Comparison of ENCODE assay signal across 2 cellular contexts in genomic region chr10:111126073-111126472, GRCh38.
A peak's percentile ranks its signal among the peaks of the same experiment; 100 is the strongest.
TF ChIP-seq lines count a peak whose summit lies in the region.

No MANE protein-coding gene starts in this region.

TF ChIP-seq in IMR-90, 13 proteins besides CTCF, POLR2A, EP300 and RAD21:
- TF ChIP-seq CEBPB (IDR thresholded peaks at IDR 0.05; ENCODE audit: low read depth, low read length), result peak; percentile 61; the same call in 1 of the 2 replicates
- TF ChIP-seq, protein P1, sequence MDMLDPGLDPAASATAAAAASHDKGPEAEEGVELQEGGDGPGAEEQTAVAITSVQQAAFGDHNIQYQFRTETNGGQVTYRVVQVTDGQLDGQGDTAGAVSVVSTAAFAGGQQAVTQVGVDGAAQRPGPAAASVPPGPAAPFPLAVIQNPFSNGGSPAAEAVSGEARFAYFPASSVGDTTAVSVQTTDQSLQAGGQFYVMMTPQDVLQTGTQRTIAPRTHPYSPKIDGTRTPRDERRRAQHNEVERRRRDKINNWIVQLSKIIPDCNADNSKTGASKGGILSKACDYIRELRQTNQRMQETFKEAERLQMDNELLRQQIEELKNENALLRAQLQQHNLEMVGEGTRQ (IDR thresholded peaks at IDR 0.05; ENCODE audit: low read depth, low read length), result no peak

TF ChIP-seq in K562, 482 proteins besides CTCF, POLR2A, EP300 and RAD21:
- TF ChIP-seq TARDBP (IDR thresholded peaks at IDR 0.05) (no peak), CEBPG (CRISPR knock-in tag; IDR thresholded peaks at IDR 0.05) (no peak), CEBPG (tag; conservative IDR thresholded peaks at IDR 0.05 in 1 of 2, IDR thresholded peaks at IDR 0.05 in 1 of 2) (peak; percentile 42 to 85; a peak in 3 of 4 replicates), ZNF133 (CRISPR knock-in tag; IDR thresholded peaks at IDR 0.05) (no peak), NFE2 (IDR thresholded peaks at IDR 0.05; ENCODE audit: low read depth) (no peak), ZBTB8A (IDR thresholded peaks at IDR 0.05; ENCODE audit: partially characterized antibody) (no peak), ZNF518B (CRISPR knock-in tag; IDR thresholded peaks at IDR 0.05) (no peak), ATF3 (IDR thresholded peaks at IDR 0.05) (peak; percentile 56), ATF3 (CRISPR knock-in tag; conservative IDR thresholded peaks at IDR 0.05) (no peak)
TF ChIP-seq in K562: peak in this region for 2.
